In the genomic region with DNA sequence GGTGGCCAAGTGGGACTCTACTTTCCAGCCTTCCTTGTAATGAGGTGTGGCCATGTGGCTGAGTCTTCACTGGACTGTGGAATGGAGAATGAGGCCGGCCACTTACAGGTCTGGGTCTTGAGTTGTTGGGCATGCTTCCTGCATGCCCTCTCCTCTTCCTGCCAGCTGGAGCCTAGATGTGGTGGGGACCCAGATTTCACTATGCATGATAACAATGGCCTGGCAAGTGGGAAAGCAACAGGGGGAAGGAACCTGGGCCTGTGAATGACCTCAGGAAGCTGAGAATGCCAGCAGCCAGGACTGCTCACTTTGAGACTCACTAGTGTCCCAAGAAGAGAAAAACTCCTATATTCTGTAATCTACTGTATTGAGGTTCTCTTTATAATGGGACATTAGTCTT, we compare ENCODE assay signal across 27 cellular contexts. TPM values are rescaled to one million over a fixed set of nuclear protein-coding genes. Genes with fewer than 3 reads are reported as not detected.
"Had no signal": no experiment of that assay in that cellular context is flagged by ENCODE, and none has a peak within 500 bp of the region (broad histone marks: within the 10 kb centered on the region; RNA-seq: fewer than 3 reads in every experiment).

No MANE protein-coding gene starts in this region.

- DNase-seq: caudate nucleus; cerebellar nuclear complex; cortex of kidney; effector memory CD4-positive, alpha-beta T cell; heart left ventricle; kidney; left cardiac atrium; left lung; mesenchymal stem cell; naive thymus-derived CD4-positive, alpha-beta T cell; nucleus accumbens; ovary; posterior cingulate gyrus; right cardiac atrium; spleen; stimulated activated CD4-positive, alpha-beta T cell treated with anti-CD3 and anti-CD28 coated beads, Interleukin-4, amount 100 ng/mL, for 4 hours; transverse colon had no signal

- H3K4me2 ChIP-seq: hepatocyte, neural progenitor cell had no signal

- H3K36me3 ChIP-seq: gastrocnemius medialis, heart left ventricle, left lung, neural progenitor cell, ovary, spleen, transverse colon had no signal

- H3K4me3 ChIP-seq: gastrocnemius medialis, heart left ventricle, hepatocyte, left lung, mucosa of descending colon, neural progenitor cell, ovary, psoas muscle, skin epidermis, spleen, transverse colon had no signal

- H3K9me3 ChIP-seq: gastrocnemius medialis, heart left ventricle, left lung, mucosa of descending colon, ovary, psoas muscle, spleen, transverse colon had no signal

- H3K79me2 ChIP-seq: hepatocyte had no signal

- ATAC-seq: left lung; right cardiac atrium; stimulated activated memory B cell treated with anti-CD40 and anti-IgM and Interleukin-4, amounts not matched to agents 10 μg/mL and 1 μg/mL and 100 μg/mL, for 72 hours had no signal

- H2AFZ ChIP-seq: hepatocyte, neural progenitor cell had no signal

- H3K27me3 ChIP-seq: gastrocnemius medialis, heart left ventricle, hepatocyte, left lung, neural progenitor cell, ovary, spleen, transverse colon had no signal

- H3K4me1 ChIP-seq: neural progenitor cell, spleen, transverse colon had no signal

- H3K9ac ChIP-seq: neural progenitor cell had no signal

- H3K27ac ChIP-seq: heart left ventricle, hepatocyte, left lung, neural progenitor cell, ovary, psoas muscle, spleen, transverse colon had no signal

- FAIRE-seq: kidney had no signal

RNA-seq across cellular contexts. Expression of a gene that starts 8.5 kb away (rescaled TPM):
- total RNA-seq: lung microvascular endothelial cell; mesothelial cell of epicardium; mucosa of descending colon; naive thymus-derived CD4-positive, alpha-beta T cell; spleen; transverse colon; urinary bladder had no signal
- polyA plus RNA-seq: naive thymus-derived CD4-positive, alpha-beta T cell; urinary bladder had no signal

RNA-seq across cellular contexts. Expression of a gene that starts 51.4 kb away (rescaled TPM):
- total RNA-seq: lung microvascular endothelial cell had no signal
- polyA plus RNA-seq: naive thymus-derived CD4-positive, alpha-beta T cell had no signal
